In the genomic region with DNA sequence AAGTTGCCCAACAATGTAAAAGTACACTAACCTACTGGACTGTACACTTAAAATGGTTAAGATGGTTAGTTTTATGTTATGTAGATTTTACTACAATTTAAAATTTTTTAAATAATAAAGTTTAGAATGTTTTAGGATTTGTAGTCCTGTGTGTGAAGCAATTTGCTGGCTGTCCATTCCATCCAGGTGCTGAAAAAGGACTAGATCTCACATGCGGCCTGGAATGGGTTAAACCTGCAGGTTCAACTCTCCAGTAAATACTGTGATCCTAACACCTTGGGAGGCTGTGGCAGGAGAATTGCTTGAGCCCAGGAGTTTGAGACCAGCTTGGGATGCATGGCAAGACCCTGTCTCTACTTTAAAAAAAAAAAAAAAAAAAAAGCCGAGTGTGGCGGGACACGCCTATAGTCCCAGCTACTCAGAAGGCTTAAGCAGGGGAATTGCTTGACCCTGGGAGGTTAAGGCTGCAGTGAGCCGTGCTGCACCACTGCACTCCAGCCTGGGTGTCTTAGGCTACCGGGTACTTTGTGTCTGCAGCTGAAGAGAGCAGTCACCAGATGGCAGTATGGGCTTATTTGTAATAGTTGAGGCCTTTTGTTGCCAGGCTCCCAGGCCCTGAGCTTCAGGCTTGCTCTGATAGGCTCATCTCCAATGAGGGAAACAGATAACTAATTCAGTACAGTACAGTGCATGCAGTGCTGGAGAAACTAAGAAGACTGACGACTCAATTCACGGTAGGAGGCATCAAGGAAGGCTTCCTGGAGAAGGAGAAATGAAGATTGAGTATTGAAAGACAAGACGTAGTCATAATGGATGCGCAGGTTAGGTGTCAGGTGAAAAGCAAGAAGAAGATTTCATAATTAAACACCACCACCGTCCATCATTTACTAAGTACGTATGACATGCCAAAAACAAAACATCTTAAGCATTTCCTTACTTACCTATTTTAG, we compare ENCODE assay signal across 1 cellular context.
TF ChIP-seq lines count a peak whose summit lies in the region.

No MANE protein-coding gene starts in this region.

TF ChIP-seq in H1, 55 proteins besides CTCF, POLR2A, EP300 and RAD21 (continued from another document):
- TF ChIP-seq, protein P1, sequence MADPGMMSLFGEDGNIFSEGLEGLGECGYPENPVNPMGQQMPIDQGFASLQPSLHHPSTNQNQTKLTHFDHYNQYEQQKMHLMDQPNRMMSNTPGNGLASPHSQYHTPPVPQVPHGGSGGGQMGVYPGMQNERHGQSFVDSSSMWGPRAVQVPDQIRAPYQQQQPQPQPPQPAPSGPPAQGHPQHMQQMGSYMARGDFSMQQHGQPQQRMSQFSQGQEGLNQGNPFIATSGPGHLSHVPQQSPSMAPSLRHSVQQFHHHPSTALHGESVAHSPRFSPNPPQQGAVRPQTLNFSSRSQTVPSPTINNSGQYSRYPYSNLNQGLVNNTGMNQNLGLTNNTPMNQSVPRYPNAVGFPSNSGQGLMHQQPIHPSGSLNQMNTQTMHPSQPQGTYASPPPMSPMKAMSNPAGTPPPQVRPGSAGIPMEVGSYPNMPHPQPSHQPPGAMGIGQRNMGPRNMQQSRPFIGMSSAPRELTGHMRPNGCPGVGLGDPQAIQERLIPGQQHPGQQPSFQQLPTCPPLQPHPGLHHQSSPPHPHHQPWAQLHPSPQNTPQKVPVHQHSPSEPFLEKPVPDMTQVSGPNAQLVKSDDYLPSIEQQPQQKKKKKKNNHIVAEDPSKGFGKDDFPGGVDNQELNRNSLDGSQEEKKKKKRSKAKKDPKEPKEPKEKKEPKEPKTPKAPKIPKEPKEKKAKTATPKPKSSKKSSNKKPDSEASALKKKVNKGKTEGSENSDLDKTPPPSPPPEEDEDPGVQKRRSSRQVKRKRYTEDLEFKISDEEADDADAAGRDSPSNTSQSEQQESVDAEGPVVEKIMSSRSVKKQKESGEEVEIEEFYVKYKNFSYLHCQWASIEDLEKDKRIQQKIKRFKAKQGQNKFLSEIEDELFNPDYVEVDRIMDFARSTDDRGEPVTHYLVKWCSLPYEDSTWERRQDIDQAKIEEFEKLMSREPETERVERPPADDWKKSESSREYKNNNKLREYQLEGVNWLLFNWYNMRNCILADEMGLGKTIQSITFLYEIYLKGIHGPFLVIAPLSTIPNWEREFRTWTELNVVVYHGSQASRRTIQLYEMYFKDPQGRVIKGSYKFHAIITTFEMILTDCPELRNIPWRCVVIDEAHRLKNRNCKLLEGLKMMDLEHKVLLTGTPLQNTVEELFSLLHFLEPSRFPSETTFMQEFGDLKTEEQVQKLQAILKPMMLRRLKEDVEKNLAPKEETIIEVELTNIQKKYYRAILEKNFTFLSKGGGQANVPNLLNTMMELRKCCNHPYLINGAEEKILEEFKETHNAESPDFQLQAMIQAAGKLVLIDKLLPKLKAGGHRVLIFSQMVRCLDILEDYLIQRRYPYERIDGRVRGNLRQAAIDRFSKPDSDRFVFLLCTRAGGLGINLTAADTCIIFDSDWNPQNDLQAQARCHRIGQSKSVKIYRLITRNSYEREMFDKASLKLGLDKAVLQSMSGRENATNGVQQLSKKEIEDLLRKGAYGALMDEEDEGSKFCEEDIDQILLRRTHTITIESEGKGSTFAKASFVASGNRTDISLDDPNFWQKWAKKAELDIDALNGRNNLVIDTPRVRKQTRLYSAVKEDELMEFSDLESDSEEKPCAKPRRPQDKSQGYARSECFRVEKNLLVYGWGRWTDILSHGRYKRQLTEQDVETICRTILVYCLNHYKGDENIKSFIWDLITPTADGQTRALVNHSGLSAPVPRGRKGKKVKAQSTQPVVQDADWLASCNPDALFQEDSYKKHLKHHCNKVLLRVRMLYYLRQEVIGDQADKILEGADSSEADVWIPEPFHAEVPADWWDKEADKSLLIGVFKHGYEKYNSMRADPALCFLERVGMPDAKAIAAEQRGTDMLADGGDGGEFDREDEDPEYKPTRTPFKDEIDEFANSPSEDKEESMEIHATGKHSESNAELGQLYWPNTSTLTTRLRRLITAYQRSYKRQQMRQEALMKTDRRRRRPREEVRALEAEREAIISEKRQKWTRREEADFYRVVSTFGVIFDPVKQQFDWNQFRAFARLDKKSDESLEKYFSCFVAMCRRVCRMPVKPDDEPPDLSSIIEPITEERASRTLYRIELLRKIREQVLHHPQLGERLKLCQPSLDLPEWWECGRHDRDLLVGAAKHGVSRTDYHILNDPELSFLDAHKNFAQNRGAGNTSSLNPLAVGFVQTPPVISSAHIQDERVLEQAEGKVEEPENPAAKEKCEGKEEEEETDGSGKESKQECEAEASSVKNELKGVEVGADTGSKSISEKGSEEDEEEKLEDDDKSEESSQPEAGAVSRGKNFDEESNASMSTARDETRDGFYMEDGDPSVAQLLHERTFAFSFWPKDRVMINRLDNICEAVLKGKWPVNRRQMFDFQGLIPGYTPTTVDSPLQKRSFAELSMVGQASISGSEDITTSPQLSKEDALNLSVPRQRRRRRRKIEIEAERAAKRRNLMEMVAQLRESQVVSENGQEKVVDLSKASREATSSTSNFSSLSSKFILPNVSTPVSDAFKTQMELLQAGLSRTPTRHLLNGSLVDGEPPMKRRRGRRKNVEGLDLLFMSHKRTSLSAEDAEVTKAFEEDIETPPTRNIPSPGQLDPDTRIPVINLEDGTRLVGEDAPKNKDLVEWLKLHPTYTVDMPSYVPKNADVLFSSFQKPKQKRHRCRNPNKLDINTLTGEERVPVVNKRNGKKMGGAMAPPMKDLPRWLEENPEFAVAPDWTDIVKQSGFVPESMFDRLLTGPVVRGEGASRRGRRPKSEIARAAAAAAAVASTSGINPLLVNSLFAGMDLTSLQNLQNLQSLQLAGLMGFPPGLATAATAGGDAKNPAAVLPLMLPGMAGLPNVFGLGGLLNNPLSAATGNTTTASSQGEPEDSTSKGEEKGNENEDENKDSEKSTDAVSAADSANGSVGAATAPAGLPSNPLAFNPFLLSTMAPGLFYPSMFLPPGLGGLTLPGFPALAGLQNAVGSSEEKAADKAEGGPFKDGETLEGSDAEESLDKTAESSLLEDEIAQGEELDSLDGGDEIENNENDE (IDR thresholded peaks at IDR 0.05; ENCODE audit: insufficient replicate concordance, low read length) = peak; percentile 54
- no peak for TF ChIP-seq CBX8 (IDR thresholded peaks at IDR 0.05; ENCODE audit: borderline replicate concordance, low read depth, low read length)
